Comparison of ENCODE assay signal across 8 cellular contexts in genomic region chr1:36516372-36517018, GRCh38. TPM values are rescaled to one million over a fixed set of nuclear protein-coding genes. Genes with fewer than 3 reads are reported as not detected.
DNase-seq lines count a peak whose midpoint lies in the region; ATAC-seq and TF ChIP-seq lines count a peak whose summit lies in the region.

No MANE protein-coding gene starts in this region.

- no peak overlapping the region for H3K4me3 Mint-ChIP-seq in CD4-positive, alpha-beta memory T cell
- no peak overlapping the region for H3K4me3 Mint-ChIP-seq in nephron

- H3K27me3 Mint-ChIP-seq in CD4-positive, alpha-beta memory T cell: peaks cover 0 to 2% of the 10 kb centered on the region in 2 donors
- peaks cover 8% of the 10 kb centered on the region for H3K27me3 Mint-ChIP-seq in nephron (ENCODE audit: low read depth)

- H3K4me1 Mint-ChIP-seq in CD4-positive, alpha-beta memory T cell: no peaks in the 10 kb centered on the region
- peaks cover 11% of the 10 kb centered on the region for H3K4me1 Mint-ChIP-seq in nephron

- TF ChIP-seq POLR2A in tibial nerve (IDR thresholded peaks at IDR 0.05): no peak

- peak; percentile 86 for TF ChIP-seq CTCF in fibroblast of mammary gland (conservative IDR thresholded peaks at IDR 0.05; ENCODE audit: control insufficient read depth, insufficient read depth, low read depth, low read length)
- peak; percentile 74 to 86 (median 79) for TF ChIP-seq CTCF in nephron (IDR thresholded peaks at IDR 0.05; ENCODE audit: unreplicated experiment in 3 of 3)
- TF ChIP-seq CTCF in tibial nerve (IDR thresholded peaks at IDR 0.05): peak; percentile 45 to 62 (median 55)

- no peaks in the 10 kb centered on the region for H3K36me3 ChIP-seq in CD4-positive, alpha-beta memory T cell (ENCODE audit: insufficient read depth, low read length)
- no peaks in the 10 kb centered on the region for H3K36me3 ChIP-seq in tibial nerve

- CTCF ChIA-PET in CD4-positive, alpha-beta memory T cell (lab: Charles Lee; ENCODE audit: partially characterized antibody): interaction anchor here (0.5 to 2.8 kb wide), 17 partner anchors 8 to 921 kb away, joined by 3 to 21 read pairs (median 4); partner anchors contain the start of gene CSF3R
- CTCF ChIA-PET in HEK293T (lab: Yijun Ruan, JAX): interaction anchor here (0.5 to 1.9 kb wide), 19 partner anchors 10 to 835 kb away, joined by 3 to 12 read pairs (median 4); partner anchors contain the start of gene OSCP1

- H3K27me3 ChIP-seq in CD4-positive, alpha-beta memory T cell (ENCODE audit: insufficient read depth, low read length): no peaks in the 10 kb centered on the region
- no peaks in the 10 kb centered on the region for H3K27me3 ChIP-seq in tibial nerve

- ATAC-seq in HG03442 (IDR thresholded peaks at IDR 0.05; ENCODE audit: unreplicated experiment): no peak

- TF ChIP-seq EP300 in tibial nerve (IDR thresholded peaks at IDR 0.05): no peak

- no peaks in the 10 kb centered on the region for H3K9me3 Mint-ChIP-seq in CD4-positive, alpha-beta memory T cell
- H3K9me3 Mint-ChIP-seq in nephron: no peaks in the 10 kb centered on the region

- no peaks in the 10 kb centered on the region for H3K9me3 ChIP-seq in CD4-positive, alpha-beta memory T cell (ENCODE audit: control insufficient read depth in 1 of 2, low read length in 2 of 2)
- H3K9me3 ChIP-seq in tibial nerve: no peaks in the 10 kb centered on the region

- POLR2A ChIA-PET in CD4-positive, alpha-beta memory T cell (lab: Charles Lee; ENCODE audit: partially characterized antibody): no interaction called here
- POLR2A ChIA-PET in HEK293T (lab: Yijun Ruan, JAX): interaction anchor here (1.5 kb wide), 1 partner anchor 52 kb away, joined by 7 read pairs; the partner anchor contains the start of gene MRPS15

- no peak overlapping the region for H3K4me3 ChIP-seq in CD4-positive, alpha-beta memory T cell (ENCODE audit: low read length in 2 of 2)
- H3K4me3 ChIP-seq in fibroblast of mammary gland (ENCODE audit: control insufficient read depth, low read depth, low read length) (no peak overlapping the region), tibial nerve (no peak overlapping the region)

- H3K27ac Mint-ChIP-seq in CD4-positive, alpha-beta memory T cell: no peak overlapping the region
- no peak overlapping the region for H3K27ac Mint-ChIP-seq in nephron

- intact Hi-C loops in CD4-positive, alpha-beta memory T cell (cut with micrococcal nuclease): no loop called here

- H3K36me3 Mint-ChIP-seq in CD4-positive, alpha-beta memory T cell: no peaks in the 10 kb centered on the region
- H3K36me3 Mint-ChIP-seq in nephron (ENCODE audit: low read depth): no peaks in the 10 kb centered on the region

- WGBS in tibial nerve, 2 donors: 29 to 56% methylated on average over 7 to 9 of the region's 11 CpGs

- no peak overlapping the region for H3K27ac ChIP-seq in CD4-positive, alpha-beta memory T cell (ENCODE audit: low read depth, low read length)
- no peak overlapping the region for H3K27ac ChIP-seq in tibial nerve

- H3K4me1 ChIP-seq in CD4-positive, alpha-beta memory T cell (ENCODE audit: insufficient read depth, low read length): no peaks in the 10 kb centered on the region
- no peaks in the 10 kb centered on the region for H3K4me1 ChIP-seq in tibial nerve

- DNase-seq in CD4-positive, alpha-beta memory T cell: peak in 4 of 5 donors; percentile 11 to 28 (median 12)
- DNase-seq in HEK293T (ENCODE audit: extremely low spot score) (peak; percentile 83), NCI-H774 (lab: John Stamatoyannopoulos, UW) (peak; percentile 75), fibroblast of mammary gland (ENCODE audit: low read depth) (peak; percentile 51), tibial nerve (ENCODE audit: low spot score in 2 of 2) (no peak)
- peak; percentile 75 for DNase-seq in activated CD8-positive, alpha-beta memory T cell treated with anti-CD3 and anti-CD28 coated beads, Interleukin-2, amount 50 U/mL, for 48 hours

TF ChIP-seq in HEK293T, 16 proteins besides CTCF, POLR2A, EP300 and RAD21:
- TF ChIP-seq ELF4 (IDR thresholded peaks at IDR 0.05) (no peak), SP1 (IDR thresholded peaks at IDR 0.05) (no peak), ARNT (IDR thresholded peaks at IDR 0.05) (no peak), SUZ12 (IDR thresholded peaks at IDR 0.05) (no peak), FOXK2 (IDR thresholded peaks at IDR 0.05) (no peak), FOXA1 (IDR thresholded peaks at IDR 0.05) (no peak), FOXM1 (IDR thresholded peaks at IDR 0.05; ENCODE audit: borderline replicate concordance) (no peak), BHLHE40 (IDR thresholded peaks at IDR 0.05; ENCODE audit: borderline replicate concordance) (no peak), CTBP1 (IDR thresholded peaks at IDR 0.05; ENCODE audit: borderline replicate concordance) (no peak), LEF1 (IDR thresholded peaks at IDR 0.05; ENCODE audit: borderline replicate concordance) (no peak), ZNF384 (IDR thresholded peaks at IDR 0.05) (no peak)
TF ChIP-seq in HEK293T: peak in this region for 0.

RNA-seq across cellular contexts. Expression of gene CSF3R, which starts 33.8 kb away (rescaled TPM):
- total RNA-seq in CD4-positive, alpha-beta memory T cell: under 1 TPM; 0.61 to 0.87 TPM
- polyA plus RNA-seq in CD4-positive, alpha-beta memory T cell: not detected
- 10 to 100 TPM; 12.5 to 27.8 (median 19.8) TPM for total RNA-seq in tibial nerve

RNA-seq across cellular contexts. Expression of gene MRPS15, which starts 52.3 kb away (rescaled TPM):
- total RNA-seq in CD4-positive, alpha-beta memory T cell: 10 to 100 TPM; 32.5 to 33.9 TPM
- 10 to 100 TPM; 67.5 to 86.0 TPM for polyA plus RNA-seq in CD4-positive, alpha-beta memory T cell
- 10 to 100 TPM; 23.3 to 77.7 (median 36.4) TPM for total RNA-seq in tibial nerve

Comparison
In these comparisons a context has a peak if more than half of its experiments do, and no peak if none do; other contexts are left out.
1. DNase-seq: peak in CD4-positive, alpha-beta memory T cell (4 of 5), HEK293T (single experiment), NCI-H774 (single experiment), activated CD8-positive, alpha-beta memory T cell treated with anti-CD3 and anti-CD28 coated beads, Interleukin-2, amount 50 U/mL, for 48 hours (single experiment) and fibroblast of mammary gland (single experiment); none in tibial nerve (0 of 2).
2. RNA of gene CSF3R, which starts 33.8 kb away (total RNA-seq): 12.5 to 27.8 TPM in tibial nerve; 0.61 to 0.87 TPM in CD4-positive, alpha-beta memory T cell; every median in the first group is over 4 times any median in the second.
3. Peak in every context shown above with its lines, with median percentiles within 50 percentile points of each other: CTCF ChIP-seq.